Comparison of ENCODE assay signal across 8 cellular contexts in genomic region chr1:35932158-35932636, GRCh38. TPM values are rescaled to one million over a fixed set of nuclear protein-coding genes. Genes with fewer than 3 reads are reported as not detected.
DNase-seq lines count a peak whose midpoint lies in the region; ATAC-seq and TF ChIP-seq lines count a peak whose summit lies in the region.

No MANE protein-coding gene starts in this region.

- ATAC-seq in stimulated activated naive CD8-positive, alpha-beta T cell treated with anti-CD3 and anti-CD28 coated beads, Interleukin-15, Interleukin-2, amounts not matched to agents 100 U/mL and 50 U/mL, for 24 hours, result no peak
- no peak for ATAC-seq in HG02588 (IDR thresholded peaks at IDR 0.05; ENCODE audit: unreplicated experiment)
- no peak for ATAC-seq in HG03196 (IDR thresholded peaks at IDR 0.05; ENCODE audit: unreplicated experiment)

- H3K4me1 ChIP-seq in mucosa of rectum (ENCODE audit: control insufficient read depth in 2 of 2, insufficient read depth in 2 of 2, low read length in 2 of 2), result peaks cover 6 to 9% of the 10 kb centered on the region in 2 donors

- DNase-seq in stimulated activated naive CD8-positive, alpha-beta T cell treated with anti-CD3 and anti-CD28 coated beads, Interleukin-15, Interleukin-2, amounts not matched to agents 100 U/mL and 50 U/mL, for 24 hours, result no peak
- DNase-seq in brain microvascular endothelial cell (no peak), HT-29 (ENCODE audit: low spot score) (no peak), ACHN (no peak)

- no peaks in the 10 kb centered on the region for H3K27me3 Mint-ChIP-seq in stimulated activated naive CD8-positive, alpha-beta T cell treated with anti-CD3 and anti-CD28 coated beads, Interleukin-15, Interleukin-2, amounts not matched to agents 100 ng/mL and 50 ng/mL, for 24 hours

- no peaks in the 10 kb centered on the region for H3K27me3 ChIP-seq in brain microvascular endothelial cell (replicated peaks)
- no peaks in the 10 kb centered on the region for H3K27me3 ChIP-seq in mucosa of rectum (ENCODE audit: control insufficient read depth in 2 of 2, insufficient read depth in 2 of 2, low read length in 2 of 2)

- in situ Hi-C loops in brain microvascular endothelial cell (cut with HindIII; ENCODE audit: low pct_ligation_motif_present, low sequenced_read_pairs), result no loop called here
- in situ Hi-C loops in ACHN (cut with HindIII; ENCODE audit: low pct_ligation_motif_present, low pct_unique_long_range_greater_than_20kb, low sequenced_read_pairs), result no loop called here

- H3K9me3 ChIP-seq in mucosa of rectum (ENCODE audit: control insufficient read depth in 2 of 2, low read length in 2 of 2), result no peaks in the 10 kb centered on the region

- H3K9me3 Mint-ChIP-seq in stimulated activated naive CD8-positive, alpha-beta T cell treated with anti-CD3 and anti-CD28 coated beads, Interleukin-15, Interleukin-2, amounts not matched to agents 100 ng/mL and 50 ng/mL, for 24 hours, result no peaks in the 10 kb centered on the region

- H3K36me3 Mint-ChIP-seq in stimulated activated naive CD8-positive, alpha-beta T cell treated with anti-CD3 and anti-CD28 coated beads, Interleukin-15, Interleukin-2, amounts not matched to agents 100 ng/mL and 50 ng/mL, for 24 hours (ENCODE audit: low read depth), result peaks cover 7% of the 10 kb centered on the region

- H3K4me3 Mint-ChIP-seq in stimulated activated naive CD8-positive, alpha-beta T cell treated with anti-CD3 and anti-CD28 coated beads, Interleukin-15, Interleukin-2, amounts not matched to agents 100 ng/mL and 50 ng/mL, for 24 hours, result peak overlapping the region; percentile 98

- H3K4me1 Mint-ChIP-seq in stimulated activated naive CD8-positive, alpha-beta T cell treated with anti-CD3 and anti-CD28 coated beads, Interleukin-15, Interleukin-2, amounts not matched to agents 100 ng/mL and 50 ng/mL, for 24 hours (ENCODE audit: low read depth), result peaks cover 47% of the 10 kb centered on the region

- peak overlapping the region in 1 of 2 donors; percentile 87 for H3K9ac ChIP-seq in mucosa of rectum (ENCODE audit: low read depth in 1 of 2, low read length in 2 of 2)

- TF ChIP-seq CTCF in brain microvascular endothelial cell (IDR thresholded peaks at IDR 0.05; ENCODE audit: low read depth, low read length, missing control alignments), result no peak

- H3K36me3 ChIP-seq in brain microvascular endothelial cell (replicated peaks) (no peaks in the 10 kb centered on the region), mucosa of rectum (ENCODE audit: control insufficient read depth in 2 of 2, insufficient read depth in 2 of 2, low read length in 2 of 2) (no peaks in the 10 kb centered on the region)

- no peak overlapping the region for H3K27ac ChIP-seq in brain microvascular endothelial cell
- no peak overlapping the region for H3K27ac ChIP-seq in mucosa of rectum (ENCODE audit: low read depth in 2 of 2, low read length in 2 of 2)

- H3K27ac Mint-ChIP-seq in stimulated activated naive CD8-positive, alpha-beta T cell treated with anti-CD3 and anti-CD28 coated beads, Interleukin-15, Interleukin-2, amounts not matched to agents 100 ng/mL and 50 ng/mL, for 24 hours, result peak overlapping the region; percentile 95

- H3K4me3 ChIP-seq in brain microvascular endothelial cell (ENCODE audit: low read depth, low read length) (peak overlapping the region; percentile 91), mucosa of rectum (ENCODE audit: low read length in 2 of 2) (peak overlapping the region; percentile 90)

RNA-seq across cellular contexts. Expression of gene AGO3, which starts 1.3 kb away (rescaled TPM):
- total RNA-seq in HT-29 (2014; rRNA removed; shearing (Covaris generic)), result 14.7 and 29.7 TPM in 2 replicates

RNA-seq across cellular contexts. Expression of gene AGO1, which starts 49.2 kb away (rescaled TPM):
- total RNA-seq in HT-29 (2014; rRNA removed; shearing (Covaris generic)), result 11.1 and 13.6 TPM in 2 replicates
